Comparison of ENCODE assay signal across 8 cellular contexts in the genomic region with DNA sequence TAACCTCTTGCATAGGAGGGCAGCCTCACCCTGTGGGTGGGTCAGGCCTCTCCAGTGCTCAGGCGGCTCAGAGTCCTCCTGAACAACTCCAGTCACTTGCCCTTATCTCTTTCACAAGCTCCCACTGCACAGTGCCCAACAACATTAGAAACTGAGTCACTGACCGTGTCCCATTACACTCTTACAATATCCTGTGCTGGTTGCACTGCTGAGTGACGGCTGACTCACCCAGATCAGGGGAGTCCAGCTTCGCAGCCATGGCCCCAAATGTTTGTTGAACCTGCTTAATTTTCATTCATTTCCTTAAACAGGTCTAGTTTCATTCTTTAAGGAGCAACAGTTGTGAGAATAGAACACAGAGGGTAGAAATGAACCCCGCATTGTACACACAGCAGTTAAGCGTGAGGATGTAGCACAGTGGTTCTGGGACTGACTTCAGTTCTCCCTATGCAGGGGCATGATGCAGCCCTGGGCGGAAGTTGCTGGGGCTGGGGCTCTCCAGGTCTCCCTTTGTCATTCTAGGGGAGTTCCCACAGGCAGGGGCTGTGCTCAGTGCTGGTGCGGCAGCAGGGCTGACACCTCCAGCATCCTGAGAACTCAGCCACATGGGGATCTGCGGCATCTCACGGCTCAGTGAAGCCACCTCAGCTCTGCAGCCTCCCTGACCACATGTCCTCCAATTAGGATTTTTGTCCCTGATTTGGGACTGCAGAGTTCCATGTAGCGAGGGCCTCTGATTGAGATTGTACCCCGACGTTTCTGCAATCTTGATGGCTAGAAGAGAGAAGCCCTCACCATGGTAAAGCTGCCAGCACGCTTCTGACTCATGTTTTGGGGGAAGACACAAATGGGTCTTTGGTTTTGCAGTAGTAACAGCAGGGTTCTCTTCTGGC. TPM values are rescaled to one million over a fixed set of nuclear protein-coding genes. Genes with fewer than 3 reads are reported as not detected.
A peak's percentile ranks its signal among the peaks of the same experiment; 100 is the strongest.
DNase-seq lines count a peak whose midpoint lies in the region; ATAC-seq, FAIRE-seq and TF ChIP-seq lines count a peak whose summit lies in the region.

No MANE protein-coding gene starts in this region.

- no peaks in the 10 kb centered on the region for H4K20me1 ChIP-seq in osteoblast (ENCODE audit: insufficient read depth, low read length)

- intact Hi-C loops in aorta (cut with DNase I): no loop called here

- H2AFZ ChIP-seq in osteoblast (ENCODE audit: low read length): no peak overlapping the region

- DNase-seq in RCC 7860 (ENCODE audit: low spot score) (peak; percentile 78), osteoblast (ENCODE audit: insufficient read length, low spot score, missing footprints) (peak; percentile 90), aorta (no peak), chondrocyte (ENCODE audit: low spot score) (no peak), NCI-H2029 treated with DMSO at 0.1 percent for 48 hours (lab: John Stamatoyannopoulos, UW) (no peak)
- peak; percentile 91 for DNase-seq in activated naive CD8-positive, alpha-beta T cell treated with anti-CD3 and anti-CD28 coated beads for 36 hours

- H3K27ac ChIP-seq in osteoblast (ENCODE audit: low read depth, low read length) (peak overlapping the region; percentile 74), aorta (ENCODE audit: low read depth in 1 of 2, low read length in 2 of 2) (no peak overlapping the region)

- peak overlapping the region; percentile 82 for H3K4me3 Mint-ChIP-seq in activated naive CD8-positive, alpha-beta T cell treated with anti-CD3 and anti-CD28 coated beads for 36 hours
- H3K4me3 Mint-ChIP-seq in chondrocyte (ENCODE audit: unreplicated experiment): no peak overlapping the region

- H3K27me3 ChIP-seq in osteoblast (ENCODE audit: insufficient read depth, low read length) (no peaks in the 10 kb centered on the region), aorta (ENCODE audit: control insufficient read depth in 1 of 2, insufficient read depth in 2 of 2, low read length in 1 of 2) (no peaks in the 10 kb centered on the region)

- ATAC-seq in HG02610 (IDR thresholded peaks at IDR 0.05; ENCODE audit: unreplicated experiment): peak; percentile 92
- ATAC-seq in aorta (ENCODE audit: low FRiP score): no peak

- no peaks in the 10 kb centered on the region for H3K27me3 Mint-ChIP-seq in activated naive CD8-positive, alpha-beta T cell treated with anti-CD3 and anti-CD28 coated beads for 36 hours
- H3K27me3 Mint-ChIP-seq in chondrocyte (ENCODE audit: low read depth): no peaks in the 10 kb centered on the region

- FAIRE-seq in RCC 7860 (lab: Jason Lieb, UNC): peak; percentile 81

- 92 to 94% methylated on average over 14 of the region's 14 CpGs for WGBS in aorta, 2 donors

- TF ChIP-seq CTCF in osteoblast (IDR thresholded peaks at IDR 0.05; ENCODE audit: extremely low read depth, low read depth, low read length) (no peak), chondrocyte (IDR thresholded peaks at IDR 0.05) (no peak)

- no peak overlapping the region for H3K4me3 ChIP-seq in osteoblast (ENCODE audit: insufficient read depth, low read length)
- no peak overlapping the region for H3K4me3 ChIP-seq in aorta (ENCODE audit: low read length in 2 of 2)

- H3K9me3 Mint-ChIP-seq in activated naive CD8-positive, alpha-beta T cell treated with anti-CD3 and anti-CD28 coated beads for 36 hours: peaks cover 14% of the 10 kb centered on the region
- peaks cover 12% of the 10 kb centered on the region for H3K9me3 Mint-ChIP-seq in chondrocyte (ENCODE audit: low read depth)

- peaks cover 10% of the 10 kb centered on the region for H3K36me3 ChIP-seq in osteoblast (ENCODE audit: insufficient read depth, low read length)
- no peaks in the 10 kb centered on the region for H3K36me3 ChIP-seq in aorta (ENCODE audit: control insufficient read depth in 1 of 2, insufficient read depth in 2 of 2, low read length in 1 of 2)

- H3K4me1 ChIP-seq in osteoblast (ENCODE audit: insufficient read depth, low read length): peaks cover 49% of the 10 kb centered on the region
- no peaks in the 10 kb centered on the region for H3K4me1 ChIP-seq in aorta (ENCODE audit: control insufficient read depth in 1 of 2, insufficient read depth in 2 of 2, low read length in 2 of 2)

- peak overlapping the region; percentile 99 for H3K27ac Mint-ChIP-seq in activated naive CD8-positive, alpha-beta T cell treated with anti-CD3 and anti-CD28 coated beads for 36 hours
- no peak overlapping the region for H3K27ac Mint-ChIP-seq in chondrocyte (ENCODE audit: unreplicated experiment)

- H3K36me3 Mint-ChIP-seq in activated naive CD8-positive, alpha-beta T cell treated with anti-CD3 and anti-CD28 coated beads for 36 hours: peaks cover 66% of the 10 kb centered on the region
- H3K36me3 Mint-ChIP-seq in chondrocyte (ENCODE audit: low read depth): peaks cover 1% of the 10 kb centered on the region

- H3K9me3 ChIP-seq in osteoblast (ENCODE audit: low read depth, low read length) (no peaks in the 10 kb centered on the region), aorta (ENCODE audit: control insufficient read depth, low read length) (peaks cover 2% of the 10 kb centered on the region)

- peaks cover 79% of the 10 kb centered on the region for H3K4me1 Mint-ChIP-seq in activated naive CD8-positive, alpha-beta T cell treated with anti-CD3 and anti-CD28 coated beads for 36 hours
- H3K4me1 Mint-ChIP-seq in chondrocyte (ENCODE audit: low read depth): peaks cover 4% of the 10 kb centered on the region

- peak; percentile 42 for TF ChIP-seq POLR2A in GM15510 (IDR thresholded peaks at IDR 0.05; ENCODE audit: borderline replicate concordance, extremely low read depth, insufficient read length)

- H3K4me2 ChIP-seq in osteoblast (ENCODE audit: insufficient read depth, low read length): peak overlapping the region; percentile 39

- H3K79me2 ChIP-seq in osteoblast (ENCODE audit: insufficient read depth, low read length): no peaks in the 10 kb centered on the region

RNA-seq across cellular contexts. Expression of gene GPR68, which starts 16.1 kb away (rescaled TPM):
- 10 to 100 TPM; 14.0 to 14.4 TPM for total RNA-seq in activated naive CD8-positive, alpha-beta T cell treated with anti-CD3 and anti-CD28 coated beads for 36 hours
- total RNA-seq in osteoblast (8.0 and 8.5 TPM in 2 replicates), aorta (1 to 10 TPM in 1 of 2 donors, under 1 TPM in 1; 0.84 to 6.3 TPM), chondrocyte (0.42 to 4.1 TPM (median 0.46 TPM) in 3 replicates)
- polyA plus RNA-seq in aorta: under 1 TPM in 1 of 2 donors, not detected in 1; 0.10 TPM

Comparison
In these comparisons a context has a peak if more than half of its experiments do, and no peak if none do; other contexts are left out.
1. DNase-seq: peak in RCC 7860 (single experiment), activated naive CD8-positive, alpha-beta T cell treated with anti-CD3 and anti-CD28 coated beads for 36 hours (single experiment) and osteoblast (single experiment); none in aorta (0 of 2), chondrocyte (single experiment) and NCI-H2029 treated with DMSO at 0.1 percent for 48 hours (single experiment).